ENCODE assay signal across 33 cellular contexts in the genomic region with DNA sequence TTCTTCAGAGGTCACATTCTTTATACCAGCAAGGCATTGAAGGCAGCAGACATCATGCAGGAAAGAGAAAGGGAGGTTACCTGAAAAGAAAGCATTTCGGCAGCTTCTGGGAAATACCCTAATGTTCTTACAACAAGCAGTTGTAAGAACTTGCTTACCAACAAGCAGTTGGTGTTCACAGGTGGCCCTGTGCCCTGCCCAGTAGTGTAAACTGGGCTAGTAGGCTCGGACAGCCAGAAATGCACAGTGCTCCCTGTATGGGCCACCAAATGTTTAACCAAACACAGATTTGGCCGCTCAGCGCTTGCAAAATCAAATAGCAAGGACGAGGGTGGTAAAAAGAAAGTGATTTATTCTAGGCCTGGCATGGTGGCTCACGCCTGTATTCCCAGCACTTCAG. TPM values are rescaled to one million over a fixed set of nuclear protein-coding genes. Genes with fewer than 3 reads are reported as not detected.
"Had no signal": no experiment of that assay in that cellular context is flagged by ENCODE, and none has a peak within 500 bp of the region (broad histone marks: within the 10 kb centered on the region; RNA-seq: fewer than 3 reads in every experiment).

No MANE protein-coding gene starts in this region.

- H3K36me3 ChIP-seq: SJCRH30, WERI-Rb-1 had no signal

- H3K27ac Mint-ChIP-seq: activated CD8-positive, alpha-beta T cell treated with anti-CD3 and anti-CD28 coated beads, Interleukin-2, amount 10 ng/mL, durations not matched to agents 7 days and 5 days; activated naive CD4-positive, alpha-beta T cell treated with anti-CD3 and anti-CD28 coated beads, Interleukin-2, amount 10 ng/mL, durations not matched to agents 7 days and 5 days; activated naive CD8-positive, alpha-beta T cell; activated naive CD8-positive, alpha-beta T cell treated with anti-CD3 and anti-CD28 coated beads, Interleukin-2, amount 50 U/mL, for 24 hours; activated T-cell treated with anti-CD3 and anti-CD28 coated beads, Interleukin-2, amount 50 U/mL, for 24 hours; brain had no signal

- DNase-seq: activated CD4-positive, alpha-beta T cell treated with anti-CD3 and anti-CD28 coated beads for 1 hour; activated CD4-positive, alpha-beta T cell treated with anti-CD3 and anti-CD28 coated beads for 48 hours; activated CD4-positive, CD25-positive, alpha-beta regulatory T cell; activated CD8-positive, alpha-beta T cell treated with anti-CD3 and anti-CD28 coated beads, Interleukin-2, amount 10 ng/mL, durations not matched to agents 7 days and 5 days; activated gamma-delta T cell treated with Interleukin-2 at 50 U/mL for 16 hours; activated naive CD4-positive, alpha-beta T cell treated with anti-CD3 and anti-CD28 coated beads, Interleukin-2, amount 10 ng/mL, durations not matched to agents 7 days and 5 days; activated naive CD8-positive, alpha-beta T cell treated with anti-CD3 and anti-CD28 coated beads, Interleukin-2, amount 50 U/mL, for 24 hours; activated T-cell treated with anti-CD3 and anti-CD28 coated beads, Interleukin-2, amount 50 U/mL, for 24 hours; anterior cingulate cortex; central memory CD4-positive, alpha-beta T cell; NCI-H1092 treated with DMSO at 0.1 percent for 48 hours; NCI-H1417; NCI-H146; NCI-H187; NCI-H2029 treated with DMSO at 0.1 percent for 48 hours; NCI-H2107; NCI-H2171; NCI-H2227 treated with DMSO at 0.1 percent for 48 hours; NCI-H446; NCI-H510A treated with DMSO at 0.1 percent for 48 hours; SHP77; SJCRH30; T-helper 9 cell; WERI-Rb-1 had no signal

- H3K4me1 Mint-ChIP-seq: activated naive CD4-positive, alpha-beta T cell treated with anti-CD3 and anti-CD28 coated beads, Interleukin-2, amount 10 ng/mL, durations not matched to agents 7 days and 5 days; activated naive CD8-positive, alpha-beta T cell treated with anti-CD3 and anti-CD28 coated beads, Interleukin-2, amount 50 U/mL, for 24 hours; brain had no signal

- H3K4me2 ChIP-seq: KMS-11 had no signal

- H3K27me3 Mint-ChIP-seq: activated naive CD8-positive, alpha-beta T cell; activated naive CD8-positive, alpha-beta T cell treated with anti-CD3 and anti-CD28 coated beads, Interleukin-2, amount 50 U/mL, for 24 hours; brain had no signal

- H3K4me3 Mint-ChIP-seq: activated CD8-positive, alpha-beta T cell treated with anti-CD3 and anti-CD28 coated beads, Interleukin-2, amount 10 ng/mL, durations not matched to agents 7 days and 5 days; activated naive CD4-positive, alpha-beta T cell treated with anti-CD3 and anti-CD28 coated beads, Interleukin-2, amount 10 ng/mL, durations not matched to agents 7 days and 5 days; activated naive CD8-positive, alpha-beta T cell; activated naive CD8-positive, alpha-beta T cell treated with anti-CD3 and anti-CD28 coated beads, Interleukin-2, amount 50 U/mL, for 24 hours; activated T-cell treated with anti-CD3 and anti-CD28 coated beads, Interleukin-2, amount 50 U/mL, for 24 hours; brain had no signal

- H3K9ac ChIP-seq: KMS-11 had no signal

- H3K36me3 Mint-ChIP-seq: activated naive CD4-positive, alpha-beta T cell treated with anti-CD3 and anti-CD28 coated beads, Interleukin-2, amount 10 ng/mL, durations not matched to agents 7 days and 5 days; brain had no signal

- ATAC-seq: activated CD8-positive, alpha-beta T cell treated with anti-CD3 and anti-CD28 coated beads, Interleukin-2, amount 10 ng/mL, durations not matched to agents 7 days and 5 days; activated naive CD8-positive, alpha-beta T cell treated with anti-CD3 and anti-CD28 coated beads, Interleukin-2, amount 50 U/mL, for 24 hours; Panc1 had no signal

- H3K9me3 ChIP-seq: SJCRH30 had no signal

- H3K4me1 ChIP-seq: SJCRH30 had no signal

- H3K27ac ChIP-seq: KMS-11, SJCRH30, SK-N-MC, WERI-Rb-1 had no signal

- H3K4me3 ChIP-seq: SJCRH30, SK-N-MC had no signal

- H3K9me3 Mint-ChIP-seq: activated naive CD4-positive, alpha-beta T cell treated with anti-CD3 and anti-CD28 coated beads, Interleukin-2, amount 10 ng/mL, durations not matched to agents 7 days and 5 days; activated naive CD8-positive, alpha-beta T cell treated with anti-CD3 and anti-CD28 coated beads, Interleukin-2, amount 50 U/mL, for 24 hours; activated T-cell treated with anti-CD3 and anti-CD28 coated beads, Interleukin-2, amount 50 U/mL, for 24 hours; brain had no signal

RNA-seq across cellular contexts. Expression of a gene that starts 20.4 kb away (rescaled TPM):
- total RNA-seq: activated CD8-positive, alpha-beta T cell treated with anti-CD3 and anti-CD28 coated beads, Interleukin-2, amount 10 ng/mL, durations not matched to agents 7 days and 5 days; bronchial epithelial cell; cerebellum; LHCN-M2; RPMI7951; SJCRH30 had no signal

RNA-seq across cellular contexts. Expression of a gene that starts 22.3 kb away (rescaled TPM):
- total RNA-seq: activated CD8-positive, alpha-beta T cell treated with anti-CD3 and anti-CD28 coated beads, Interleukin-2, amount 10 ng/mL, durations not matched to agents 7 days and 5 days; bronchial epithelial cell; cerebellum; LHCN-M2; RPMI7951; SJCRH30 had no signal

RNA-seq across cellular contexts. Expression of a gene that starts 58.6 kb away (rescaled TPM):
- total RNA-seq: activated CD8-positive, alpha-beta T cell treated with anti-CD3 and anti-CD28 coated beads, Interleukin-2, amount 10 ng/mL, durations not matched to agents 7 days and 5 days; bronchial epithelial cell; cerebellum; LHCN-M2; SJCRH30 had no signal
